ENCODE assay signal across 8 cellular contexts in genomic region chr7:108459922-108460551, GRCh38. TPM values are rescaled to one million over a fixed set of nuclear protein-coding genes. Genes with fewer than 3 reads are reported as not detected.
DNase-seq lines count a peak whose midpoint lies in the region; FAIRE-seq and TF ChIP-seq lines count a peak whose summit lies in the region.

No MANE protein-coding gene starts in this region.

- no peaks in the 10 kb centered on the region for H3K27me3 ChIP-seq in testis
- peaks cover 45% of the 10 kb centered on the region for H3K27me3 ChIP-seq in suprapubic skin

- H3K4me1 ChIP-seq in testis (no peaks in the 10 kb centered on the region), suprapubic skin (peaks cover 20% of the 10 kb centered on the region)

- FAIRE-seq in GM12891 (lab: Jason Lieb, UNC): peak; percentile 72

- intact Hi-C loops in testis (cut with DNase I; ENCODE audit: low total_unique reads): no loop called here

- CTCF ChIA-PET in AG04449 (lab: Yijun Ruan, JAX): interaction anchor here (1.0 to 2.8 kb wide), 6 partner anchors 11 to 279 kb away, joined by 3 to 12 read pairs (median 5); no protein-coding TSS in a partner anchor

- H3K9me3 ChIP-seq in testis (no peaks in the 10 kb centered on the region), suprapubic skin (no peaks in the 10 kb centered on the region)

- WGBS in testis, 2 donors: 48 to 55% methylated on average over 3 of the region's 3 CpGs
- 63% methylated on average over 3 of the region's 3 CpGs for WGBS in suprapubic skin

- no peak for TF ChIP-seq POLR2A in GM12891 (IDR thresholded peaks at IDR 0.05; ENCODE audit: low read depth, low read length)
- TF ChIP-seq POLR2A in testis (IDR thresholded peaks at IDR 0.05): no peak
- TF ChIP-seq POLR2A in suprapubic skin (IDR thresholded peaks at IDR 0.05): no peak

- TF ChIP-seq EP300 in suprapubic skin (IDR thresholded peaks at IDR 0.05): no peak

- peak; percentile 53 for TF ChIP-seq CTCF in AG04449 (IDR thresholded peaks at IDR 0.05; ENCODE audit: insufficient read depth, low read length, missing control alignments)
- TF ChIP-seq CTCF in LNCAP (IDR thresholded peaks at IDR 0.05): peak; percentile 55; the same call in 1 of the 2 replicates
- TF ChIP-seq CTCF in fibroblast of pulmonary artery (IDR thresholded peaks at IDR 0.05; ENCODE audit: low read length, missing control alignments): peak; percentile 71
- TF ChIP-seq CTCF in testis (IDR thresholded peaks at IDR 0.05): peak in 1 of 3 experiments; percentile 18
- TF ChIP-seq CTCF in suprapubic skin (IDR thresholded peaks at IDR 0.05): peak in 1 of 2 donors; percentile 8

- H3K36me3 ChIP-seq in testis (ENCODE audit: low read depth, missing control alignments) (no peaks in the 10 kb centered on the region), suprapubic skin (no peaks in the 10 kb centered on the region)

- DNase-seq in AG04449 (ENCODE audit: low read depth, low spot score): no peak
- DNase-seq in GM12891 (ENCODE audit: insufficient read length, low spot score): no peak
- peak; percentile 26 for DNase-seq in SHP77 treated with DMSO at 0.1 percent for 48 hours (lab: John Stamatoyannopoulos, UW)
- DNase-seq in fibroblast of pulmonary artery (ENCODE audit: low read depth): peak; percentile 63
- peak; percentile 38 for DNase-seq in testis
- DNase-seq in suprapubic skin (ENCODE audit: low spot score in 2 of 2): no peak
- DNase-seq in central memory CD4-positive, alpha-beta T cell: no peak

- H3K27ac ChIP-seq in testis: no peak overlapping the region
- H3K27ac ChIP-seq in suprapubic skin: no peak overlapping the region

- H3K4me3 ChIP-seq in AG04449 (ENCODE audit: low read depth, low read length): no peak overlapping the region
- no peak overlapping the region for H3K4me3 ChIP-seq in fibroblast of pulmonary artery (replicated peaks; ENCODE audit: low read depth, low read length)
- H3K4me3 ChIP-seq in testis: no peak overlapping the region
- no peak overlapping the region for H3K4me3 ChIP-seq in suprapubic skin

- POLR2A ChIA-PET in AG04449 (lab: Yijun Ruan, JAX): no interaction called here

TF ChIP-seq in GM12891, 5 proteins besides CTCF, POLR2A, EP300 and RAD21:
- TF ChIP-seq POLR2AphosphoS5 (IDR thresholded peaks at IDR 0.05; ENCODE audit: low read depth, low read length) (no peak), POU2F2 (IDR thresholded peaks at IDR 0.05; ENCODE audit: low read depth, low read length) (no peak), TAF1 (IDR thresholded peaks at IDR 0.05; ENCODE audit: low read depth, low read length) (no peak), PAX5 (IDR thresholded peaks at IDR 0.05; ENCODE audit: insufficient read depth, low read length, severe bottlenecking) (no peak), SPI1 (IDR thresholded peaks at IDR 0.05; ENCODE audit: low read depth, low read length) (no peak)
TF ChIP-seq in GM12891: peak in this region for 0.

RNA-seq across cellular contexts. Expression of gene NRCAM, which starts 3.8 kb away (rescaled TPM):
- 1.7 TPM for polyA plus RNA-seq in GM12891 (2012; ENCODE audit: low read depth, missing spikeins)
- total RNA-seq in testis: 1 to 10 TPM; 7.4 to 7.6 TPM
- 11.4 TPM for polyA plus RNA-seq in testis (ENCODE audit: insufficient read depth, low read depth, low replicate concordance)
- 1 to 10 TPM; 2.3 to 7.2 (median 2.8) TPM for total RNA-seq in suprapubic skin

Comparison
In these comparisons a context has a peak if more than half of its experiments do, and no peak if none do; other contexts are left out.
1. DNase-seq: peak in SHP77 treated with DMSO at 0.1 percent for 48 hours (single experiment), fibroblast of pulmonary artery (single experiment) and testis (single experiment); none in AG04449 (single experiment), GM12891 (single experiment), suprapubic skin (0 of 2) and central memory CD4-positive, alpha-beta T cell (single experiment).